Comparison of ENCODE assay signal across 24 cellular contexts in the genomic region with DNA sequence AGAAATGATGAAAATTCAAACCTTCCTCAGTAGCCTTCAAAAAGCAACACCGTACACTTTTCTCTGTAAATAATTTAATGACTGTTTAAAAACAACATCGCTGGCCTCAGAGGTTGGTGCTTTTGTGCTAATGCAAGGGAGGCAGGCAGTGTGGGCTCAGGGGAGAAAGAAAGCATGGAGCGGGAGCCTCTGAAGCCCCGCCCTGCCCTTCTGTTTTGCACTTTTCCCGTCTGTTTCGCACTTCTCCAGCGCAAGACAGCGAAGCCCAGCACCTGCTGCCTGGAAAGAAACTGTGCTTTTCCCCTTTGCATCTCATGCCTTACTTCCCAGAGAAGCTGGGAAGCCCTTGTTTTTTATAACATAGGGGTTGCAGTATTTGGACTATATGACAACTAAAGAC. TPM values are rescaled to one million over a fixed set of nuclear protein-coding genes. Genes with fewer than 3 reads are reported as not detected.
"Had no signal": no experiment of that assay in that cellular context is flagged by ENCODE, and none has a peak within 500 bp of the region (broad histone marks: within the 10 kb centered on the region; RNA-seq: fewer than 3 reads in every experiment).

No MANE protein-coding gene starts in this region.

- H3K4me1 ChIP-seq: breast epithelium, psoas muscle had no signal

- H3K9me3 ChIP-seq: breast epithelium, esophagus squamous epithelium, gastrocnemius medialis, pancreas, psoas muscle, right atrium auricular region, thyroid gland had no signal

- H3K27me3 ChIP-seq: breast epithelium, pancreas, right atrium auricular region, thyroid gland had no signal

- H3K27ac ChIP-seq: breast epithelium, dorsolateral prefrontal cortex, esophagus squamous epithelium, gastrocnemius medialis, pancreas, psoas muscle, right atrium auricular region, thyroid gland had no signal

- H3K36me3 ChIP-seq: breast epithelium, esophagus squamous epithelium, gastrocnemius medialis, pancreas, right atrium auricular region, thyroid gland had no signal

- ATAC-seq: effector memory CD8-positive, alpha-beta T cell; gastrocnemius medialis; left cardiac atrium; pancreas; psoas muscle had no signal

- DNase-seq: activated CD4-positive, alpha-beta T cell treated with anti-CD3 and anti-CD28 coated beads, Interleukin-2, amount 50 U/mL, for 4 hours; activated CD8-positive, alpha-beta memory T cell treated with anti-CD3 and anti-CD28 coated beads, Interleukin-2, amount 50 U/mL, for 48 hours; activated effector memory CD4-positive, alpha-beta T cell treated with Interleukin-2 at 50 U/mL for 16 hours; activated naive CD4-positive, alpha-beta T cell treated with anti-CD3 and anti-CD28 coated beads for 36 hours; activated naive CD8-positive, alpha-beta T cell treated with anti-CD3 and anti-CD28 coated beads, Interleukin-2, amount 10 ng/mL, durations not matched to agents 7 days and 5 days; activated T-cell treated with anti-CD3 and anti-CD28 coated beads, Interleukin-2, amount 50 U/mL, for 48 hours; amniotic stem cell; dorsolateral prefrontal cortex; effector memory CD8-positive, alpha-beta T cell; esophagus squamous epithelium; gastrocnemius medialis; head of caudate nucleus; hypothalamus; islet precursor cell; left cardiac atrium; pancreas; psoas muscle; stimulated activated CD4-positive, alpha-beta T cell treated with anti-CD3 and anti-CD28 coated beads, Interleukin-4, amount 100 ng/mL, for 4 hours; substantia nigra; T-helper 9 cell; thyroid gland had no signal

- H3K4me3 ChIP-seq: breast epithelium, dorsolateral prefrontal cortex, esophagus squamous epithelium, gastrocnemius medialis, pancreas, psoas muscle, right atrium auricular region, thyroid gland had no signal

RNA-seq across cellular contexts. Expression of a gene that starts 23.1 kb away (rescaled TPM):
- polyA plus RNA-seq: liver, pancreas had no signal
